ENCODE assay signal across 8 cellular contexts in genomic region chr21:34029724-34030528, GRCh38. TPM values are rescaled to one million over a fixed set of nuclear protein-coding genes. Genes with fewer than 3 reads are reported as not detected.
DNase-seq lines count a peak whose midpoint lies in the region; ATAC-seq and FAIRE-seq lines count a peak whose summit lies in the region.

No MANE protein-coding gene starts in this region.

- FAIRE-seq in RCC 7860 (lab: Jason Lieb, UNC), result no peak

- intact Hi-C loops in left cardiac atrium (cut with DNase I), result no loop called here
- intact Hi-C loops in sciatic nerve (cut with DNase I), result loop anchor here (2.0 kb wide), 1 partner anchor 29 kb away; no protein-coding TSS in a partner anchor

- ATAC-seq in HG02981 (IDR thresholded peaks at IDR 0.05; ENCODE audit: unreplicated experiment) (peak; percentile 83), left cardiac atrium (peak; percentile 85 to 96), sciatic nerve (peak; percentile 93)
- peak; percentile 91 to 99 for ATAC-seq in activated naive CD4-positive, alpha-beta T cell treated with anti-CD3 and anti-CD28 coated beads, Interleukin-2, amount 50 U/mL, for 72 hours

- H3K36me3 Mint-ChIP-seq in activated naive CD4-positive, alpha-beta T cell treated with anti-CD3 and anti-CD28 coated beads, Interleukin-2, amount 50 U/mL, for 72 hours, result peaks cover 0 to 12% of the 10 kb centered on the region in 2 donors

- peak overlapping the region; percentile 7 to 83 for H3K27ac Mint-ChIP-seq in activated naive CD4-positive, alpha-beta T cell treated with anti-CD3 and anti-CD28 coated beads, Interleukin-2, amount 50 U/mL, for 72 hours

- H3K9me3 Mint-ChIP-seq in activated naive CD4-positive, alpha-beta T cell treated with anti-CD3 and anti-CD28 coated beads, Interleukin-2, amount 50 U/mL, for 72 hours, result peaks cover 6 to 16% of the 10 kb centered on the region in 2 donors

- DNase-seq in NCI-H2196 (lab: John Stamatoyannopoulos, UW; ENCODE audit: unreplicated experiment) (peak; percentile 21), NCI-H2196 treated with DMSO at 0.1 percent for 48 hours (lab: John Stamatoyannopoulos, UW; ENCODE audit: unreplicated experiment) (no peak), RKO (ENCODE audit: low spot score) (peak; percentile 78), left cardiac atrium (peak; percentile 53), sciatic nerve (ENCODE audit: low spot score) (no peak), RCC 7860 (ENCODE audit: low spot score) (no peak)
- peak; percentile 35 to 69 for DNase-seq in activated naive CD4-positive, alpha-beta T cell treated with anti-CD3 and anti-CD28 coated beads, Interleukin-2, amount 50 U/mL, for 72 hours (ENCODE audit: low spot score in 2 of 2)

RNA-seq across cellular contexts. Expression of gene MRPS6, which starts 43.5 kb away (rescaled TPM):
- total RNA-seq in activated naive CD4-positive, alpha-beta T cell treated with anti-CD3 and anti-CD28 coated beads, Interleukin-2, amount 50 U/mL, for 72 hours, result 100 to 1,000 TPM; 114 to 146 TPM
- total RNA-seq in left cardiac atrium (10 to 100 TPM; 54.8 to 67.2 TPM), sciatic nerve (142 TPM)

RNA-seq across cellular contexts. Expression of gene SLC5A3, which starts 43.5 kb away (rescaled TPM):
- total RNA-seq in activated naive CD4-positive, alpha-beta T cell treated with anti-CD3 and anti-CD28 coated beads, Interleukin-2, amount 50 U/mL, for 72 hours, result 10 to 100 TPM; 35.8 to 77.1 TPM
- 10 to 100 TPM in 1 of 2 donors, 1 to 10 TPM in 1; 6.6 to 13.4 TPM for total RNA-seq in left cardiac atrium
- total RNA-seq in sciatic nerve, result 67.7 TPM

Comparison
In these comparisons a context has a peak if more than half of its experiments do, and no peak if none do; other contexts are left out.
1. DNase-seq: peak in NCI-H2196 (single experiment), RKO (single experiment), activated naive CD4-positive, alpha-beta T cell treated with anti-CD3 and anti-CD28 coated beads, Interleukin-2, amount 50 U/mL, for 72 hours (2 of 2) and left cardiac atrium (single experiment); none in NCI-H2196 treated with DMSO at 0.1 percent for 48 hours (single experiment), sciatic nerve (single experiment) and RCC 7860 (single experiment).
2. Peak in every context shown above with its lines, with median percentiles within 50 percentile points of each other: ATAC-seq.